Comparison of ENCODE assay signal across 28 cellular contexts in the genomic region with DNA sequence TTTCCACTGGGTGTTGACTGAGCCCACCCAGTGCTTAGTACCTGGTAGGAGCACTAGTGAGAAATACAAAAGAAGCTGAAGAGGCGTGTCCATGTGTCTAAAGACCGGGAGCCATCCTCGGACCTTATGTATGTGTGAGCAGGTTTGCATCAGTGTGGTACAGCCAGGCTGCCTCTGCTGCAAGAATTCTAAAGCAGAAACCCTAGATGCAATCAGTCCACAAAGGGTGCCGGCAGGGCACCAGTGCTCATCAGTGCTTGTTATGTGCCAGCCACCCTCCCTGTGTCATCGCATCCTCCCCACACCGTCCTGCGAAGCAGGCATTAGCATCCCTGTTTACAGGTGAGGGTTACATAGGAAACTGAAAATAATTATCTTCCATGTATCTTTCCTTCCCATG.
DNase-seq lines count a peak whose midpoint lies in the region; ATAC-seq and TF ChIP-seq lines count a peak whose summit lies in the region.
"Had no signal": no experiment of that assay in that cellular context is flagged by ENCODE, and none has a peak within 500 bp of the region (broad histone marks: within the 10 kb centered on the region; RNA-seq: fewer than 3 reads in every experiment).

No MANE protein-coding gene starts in this region.

- peak overlapping the region; percentile 34 for H3K27ac ChIP-seq in GM23338 (ENCODE audit: low read depth)
- peak overlapping the region; percentile 53 to 93 for H3K27ac ChIP-seq in mucosa of rectum (ENCODE audit: low read depth in 2 of 2, low read length in 2 of 2)
- peak overlapping the region; percentile 61 for H3K27ac ChIP-seq in subcutaneous abdominal adipose tissue (ENCODE audit: low read depth, low read length)
- H3K27ac ChIP-seq: foreskin keratinocyte, parathyroid adenoma, right lobe of liver, SJSA1 had no signal

- no peak overlapping the region for H3K9ac ChIP-seq in mucosa of rectum (ENCODE audit: low read depth in 1 of 2, low read length in 2 of 2)
- H3K9ac ChIP-seq in subcutaneous abdominal adipose tissue (ENCODE audit: low read length in 5 of 5), result no peak overlapping the region
- H3K9ac ChIP-seq: parathyroid adenoma had no signal

- H3K27me3 Mint-ChIP-seq in GM23338 (ENCODE audit: insufficient read depth, low read depth, poor library complexity), result peaks cover 2% of the 10 kb centered on the region
- H3K27me3 Mint-ChIP-seq in dendritic cell treated with granulocyte-macrophage colony-stimulating factor and Interleukin-4, amounts not matched to agents 40 ng/mL and 50 ng/mL, for 4 days, result no peaks in the 10 kb centered on the region
- H3K27me3 Mint-ChIP-seq: activated CD4-positive, alpha-beta memory T cell treated with anti-CD3 and anti-CD28 coated beads for 36 hours; effector memory CD8-positive, alpha-beta T cell had no signal

- H3K36me3 Mint-ChIP-seq in GM23338 (ENCODE audit: low read depth), result peaks cover 12% of the 10 kb centered on the region; the same call in 2 of the 3 replicates
- peaks cover 45% of the 10 kb centered on the region for H3K36me3 Mint-ChIP-seq in dendritic cell treated with granulocyte-macrophage colony-stimulating factor and Interleukin-4, amounts not matched to agents 40 ng/mL and 50 ng/mL, for 4 days (ENCODE audit: low read depth)
- H3K36me3 Mint-ChIP-seq: activated CD4-positive, alpha-beta memory T cell treated with anti-CD3 and anti-CD28 coated beads for 36 hours had no signal

- intact Hi-C loops in dendritic cell treated with granulocyte-macrophage colony-stimulating factor and Interleukin-4, amounts not matched to agents 40 ng/mL and 50 ng/mL, for 4 days (cut with micrococcal nuclease), result no loop called here

- H3K4me3 ChIP-seq in GM23338, result no peak overlapping the region
- no peak overlapping the region for H3K4me3 ChIP-seq in mucosa of rectum (ENCODE audit: low read length in 2 of 2)
- H3K4me3 ChIP-seq in subcutaneous abdominal adipose tissue (ENCODE audit: low read depth in 1 of 5, low read length in 5 of 5), result no peak overlapping the region
- H3K4me3 ChIP-seq: colonic mucosa, K562, right lobe of liver, SJSA1 had no signal

- ATAC-seq in GM23338 (no peak), GM18870 (IDR thresholded peaks at IDR 0.05; ENCODE audit: unreplicated experiment) (no peak)
- ATAC-seq: effector memory CD8-positive, alpha-beta T cell; foreskin keratinocyte; K562; right lobe of liver had no signal

- no peak for DNase-seq in GM23338 (ENCODE audit: low spot score)
- DNase-seq in H4 (ENCODE audit: low spot score), result no peak
- no peak for DNase-seq in SIG-M5 (lab: John Stamatoyannopoulos, UW)
- no peak for DNase-seq in amygdala (lab: John Stamatoyannopoulos, UW)
- DNase-seq: activated CD4-positive, alpha-beta memory T cell treated with anti-CD3 and anti-CD28 coated beads for 36 hours; activated CD4-positive, CD25-positive, alpha-beta regulatory T cell; activated CD8-positive, alpha-beta memory T cell treated with anti-CD3 and anti-CD28 coated beads, Interleukin-2, amount 50 U/mL, for 4 hours; activated naive CD4-positive, alpha-beta T cell treated with anti-CD3 and anti-CD28 coated beads for 36 hours; amniotic stem cell; colonic mucosa; DMS153; effector memory CD8-positive, alpha-beta T cell; foreskin keratinocyte; NCI-H1105; NCI-H1930; NCI-H2227 treated with DMSO at 0.1 percent for 48 hours; NCI-H774; stimulated activated CD4-positive, alpha-beta T cell treated with anti-CD3 and anti-CD28 coated beads, Interleukin-12 subunit alpha, Interleukin-12 subunit beta, amount 100 ng/mL, for 4 hours; stimulated activated CD4-positive, alpha-beta T cell treated with anti-CD3 and anti-CD28 coated beads, Interleukin-4, amount 100 ng/mL, for 1 hour had no signal

- H3F3A ChIP-seq in GM23338 (replicated peaks; ENCODE audit: low read depth), result no peaks in the 10 kb centered on the region; the same call in 1 of the 2 replicates

- H3K27ac Mint-ChIP-seq in GM23338, result peak overlapping the region; percentile 95
- H3K27ac Mint-ChIP-seq in dendritic cell treated with granulocyte-macrophage colony-stimulating factor and Interleukin-4, amounts not matched to agents 40 ng/mL and 50 ng/mL, for 4 days, result peak overlapping the region; percentile 47
- H3K27ac Mint-ChIP-seq: activated CD4-positive, alpha-beta memory T cell treated with anti-CD3 and anti-CD28 coated beads for 36 hours; activated naive CD4-positive, alpha-beta T cell treated with anti-CD3 and anti-CD28 coated beads for 36 hours; activated T-helper 1 cell treated with anti-CD3 and anti-CD28 coated beads, Interleukin-12 subunit alpha, Interleukin-12 subunit beta, Interleukin-2, Interleukin-4 antibody, amounts not matched to agents 30 ng/mL and 10 ng/mL and 1 ng/mL, durations not matched to agents 14 hours and 24 hours and 36 hours had no signal

- TF ChIP-seq CTCF in GM23338 (conservative IDR thresholded peaks at IDR 0.05; ENCODE audit: low read depth in 2 of 2), result no peak

- no peaks in the 10 kb centered on the region for H3K9me3 Mint-ChIP-seq in GM23338
- H3K9me3 Mint-ChIP-seq in dendritic cell treated with granulocyte-macrophage colony-stimulating factor and Interleukin-4, amounts not matched to agents 40 ng/mL and 50 ng/mL, for 4 days, result no peaks in the 10 kb centered on the region
- H3K9me3 Mint-ChIP-seq: activated CD4-positive, alpha-beta memory T cell treated with anti-CD3 and anti-CD28 coated beads for 36 hours; activated naive CD4-positive, alpha-beta T cell treated with anti-CD3 and anti-CD28 coated beads for 36 hours; activated T-helper 1 cell treated with anti-CD3 and anti-CD28 coated beads, Interleukin-12 subunit alpha, Interleukin-12 subunit beta, Interleukin-2, Interleukin-4 antibody, amounts not matched to agents 30 ng/mL and 10 ng/mL and 1 ng/mL, durations not matched to agents 14 hours and 24 hours and 36 hours; effector memory CD8-positive, alpha-beta T cell had no signal

- no peak overlapping the region for H2AFZ ChIP-seq in GM23338
- H2AFZ ChIP-seq: parathyroid adenoma had no signal

- peak overlapping the region; percentile 1; the same call in 1 of the 2 replicates for H3K4me2 ChIP-seq in GM23338

- no peaks in the 10 kb centered on the region; the same call in 1 of the 2 replicates for H3K79me2 ChIP-seq in GM23338 (replicated peaks; ENCODE audit: insufficient read depth)

- H3K27me3 ChIP-seq in GM23338 (ENCODE audit: insufficient read depth), result no peaks in the 10 kb centered on the region
- H3K27me3 ChIP-seq in mucosa of rectum (ENCODE audit: control insufficient read depth in 2 of 2, insufficient read depth in 2 of 2, low read length in 2 of 2), result no peaks in the 10 kb centered on the region
- no peaks in the 10 kb centered on the region for H3K27me3 ChIP-seq in subcutaneous abdominal adipose tissue (ENCODE audit: control insufficient read depth in 5 of 5, insufficient read depth in 4 of 5, low read length in 5 of 5)
- H3K27me3 ChIP-seq: colonic mucosa, foreskin keratinocyte, right lobe of liver, SJSA1 had no signal

- no peaks in the 10 kb centered on the region for H3K9me2 ChIP-seq in GM23338 (ENCODE audit: insufficient read depth)

- H3K36me3 ChIP-seq in GM23338 (ENCODE audit: insufficient read depth), result no peaks in the 10 kb centered on the region
- H3K36me3 ChIP-seq in mucosa of rectum (ENCODE audit: control insufficient read depth in 2 of 2, insufficient read depth in 2 of 2, low read length in 2 of 2), result no peaks in the 10 kb centered on the region
- H3K36me3 ChIP-seq in subcutaneous abdominal adipose tissue (ENCODE audit: control insufficient read depth in 5 of 5, insufficient read depth in 5 of 5, low read length in 5 of 5), result peaks cover 0 to 16% (median 10%) of the 10 kb centered on the region in 5 donors
- H3K36me3 ChIP-seq: colonic mucosa had no signal

- H3K4me1 ChIP-seq in GM23338 (ENCODE audit: insufficient read depth) (peaks cover 75% of the 10 kb centered on the region), mucosa of rectum (ENCODE audit: control insufficient read depth in 2 of 2, insufficient read depth in 2 of 2, low read length in 2 of 2) (peaks cover 32 to 44% of the 10 kb centered on the region in 2 donors), subcutaneous abdominal adipose tissue (ENCODE audit: control insufficient read depth in 5 of 5, insufficient read depth in 5 of 5, low read length in 5 of 5) (peaks cover 20 to 78% (median 63%) of the 10 kb centered on the region in 5 donors)
- H3K4me1 ChIP-seq: parathyroid adenoma had no signal

- H3K9me3 ChIP-seq in mucosa of rectum (ENCODE audit: control insufficient read depth in 2 of 2, low read length in 2 of 2), result no peaks in the 10 kb centered on the region
- H3K9me3 ChIP-seq in subcutaneous abdominal adipose tissue (ENCODE audit: control insufficient read depth in 5 of 5, low read length in 5 of 5), result no peaks in the 10 kb centered on the region
- H3K9me3 ChIP-seq: colonic mucosa, right lobe of liver, SJSA1 had no signal

- peaks cover 77% of the 10 kb centered on the region for H3K4me1 Mint-ChIP-seq in GM23338
- H3K4me1 Mint-ChIP-seq in dendritic cell treated with granulocyte-macrophage colony-stimulating factor and Interleukin-4, amounts not matched to agents 40 ng/mL and 50 ng/mL, for 4 days (ENCODE audit: low read depth), result peaks cover 47% of the 10 kb centered on the region

- H4K20me1 ChIP-seq in GM23338 (replicated peaks; ENCODE audit: insufficient read depth), result no peaks in the 10 kb centered on the region

- no peak overlapping the region for H3K4me3 Mint-ChIP-seq in GM23338
- H3K4me3 Mint-ChIP-seq in dendritic cell treated with granulocyte-macrophage colony-stimulating factor and Interleukin-4, amounts not matched to agents 40 ng/mL and 50 ng/mL, for 4 days, result no peak overlapping the region
- H3K4me3 Mint-ChIP-seq: activated CD4-positive, alpha-beta memory T cell treated with anti-CD3 and anti-CD28 coated beads for 36 hours; activated naive CD4-positive, alpha-beta T cell treated with anti-CD3 and anti-CD28 coated beads for 36 hours; activated T-helper 1 cell treated with anti-CD3 and anti-CD28 coated beads, Interleukin-12 subunit alpha, Interleukin-12 subunit beta, Interleukin-2, Interleukin-4 antibody, amounts not matched to agents 30 ng/mL and 10 ng/mL and 1 ng/mL, durations not matched to agents 14 hours and 24 hours and 36 hours; effector memory CD8-positive, alpha-beta T cell had no signal
